Comparison of ENCODE assay signal across 15 cellular contexts in the genomic region with DNA sequence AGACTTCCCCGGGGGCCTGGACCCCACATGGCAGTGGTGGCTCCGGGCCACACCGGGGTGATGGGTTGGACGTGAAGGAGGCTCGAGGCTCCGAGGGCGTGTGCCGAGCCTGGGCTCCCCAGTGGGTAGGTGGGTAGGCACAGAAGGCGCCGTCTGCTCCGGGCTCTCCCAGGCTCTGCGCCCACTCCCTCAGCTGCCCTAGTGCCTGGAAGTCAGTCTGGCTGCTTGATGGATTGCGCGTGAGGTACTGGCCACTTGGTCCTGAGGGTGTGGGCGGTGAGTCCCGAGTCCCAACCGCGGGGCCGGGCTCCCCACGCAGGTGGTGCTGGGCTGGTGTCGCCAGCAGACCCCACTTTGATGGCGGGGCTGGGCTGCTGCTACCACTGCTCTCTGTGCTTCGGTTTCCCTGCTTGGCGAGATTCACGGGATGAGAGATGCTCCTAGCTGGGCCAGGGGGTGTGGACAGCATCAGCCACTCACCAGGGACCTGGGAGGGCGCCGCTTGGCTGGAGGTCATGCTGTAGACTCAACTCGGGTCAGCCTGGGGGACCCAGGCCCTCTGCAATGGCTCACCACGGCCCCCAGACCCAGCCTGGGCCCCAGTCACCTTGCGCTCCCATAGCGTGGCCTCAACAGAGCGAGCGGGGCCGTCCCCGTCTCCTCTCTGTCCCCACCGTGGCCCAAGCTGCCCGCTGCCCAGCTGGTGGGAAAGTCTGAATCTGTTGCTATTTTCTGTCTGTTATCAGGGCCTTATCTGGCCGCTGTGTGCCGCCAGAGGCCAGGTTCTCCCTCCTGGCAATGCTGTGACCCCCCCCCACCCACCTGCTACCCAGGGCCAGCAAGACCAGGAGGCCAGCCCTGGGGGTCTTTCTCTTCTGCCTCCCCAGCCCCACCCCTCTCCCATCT. TPM values are rescaled to one million over a fixed set of nuclear protein-coding genes. Genes with fewer than 3 reads are reported as not detected.
DNase-seq lines count a peak whose midpoint lies in the region; ATAC-seq and TF ChIP-seq lines count a peak whose summit lies in the region.
"Had no signal": no experiment of that assay in that cellular context is flagged by ENCODE, and none has a peak within 500 bp of the region (broad histone marks: within the 10 kb centered on the region; RNA-seq: fewer than 3 reads in every experiment).

No MANE protein-coding gene starts in this region.

- no TSS peak for BruUV-seq in Caco-2 (replicated peaks; lab: Mats Ljungman, UMichigan)

- H3K27ac Mint-ChIP-seq in Caco-2 (ENCODE audit: unreplicated experiment): peak overlapping the region; percentile 46
- H3K27ac Mint-ChIP-seq: activated naive CD4-positive, alpha-beta T cell treated with anti-CD3 and anti-CD28 coated beads, Interleukin-2, amount 10 ng/mL, durations not matched to agents 7 days and 5 days had no signal

- H3K36me3 ChIP-seq in Caco-2 (ENCODE audit: control insufficient read depth, insufficient read depth, low read length) (no peaks in the 10 kb centered on the region), HEK293 (ENCODE audit: control insufficient read depth in 2 of 2, insufficient read depth in 1 of 2, low read length in 2 of 2) (no peaks in the 10 kb centered on the region), neuronal stem cell (replicated peaks in 1 of 2; ENCODE audit: control insufficient read depth in 2 of 2, insufficient read depth in 2 of 2, low read length in 2 of 2) (no peaks in the 10 kb centered on the region)
- H3K36me3 ChIP-seq: sigmoid colon, thyroid gland had no signal

- H3K36me3 Mint-ChIP-seq in Caco-2 (ENCODE audit: insufficient read depth, unreplicated experiment): peaks cover 8% of the 10 kb centered on the region

- H3K4me1 ChIP-seq in Caco-2 (peaks cover 24% of the 10 kb centered on the region), HEK293 (ENCODE audit: control insufficient read depth, insufficient read depth, low read length) (no peaks in the 10 kb centered on the region), neuronal stem cell (ENCODE audit: control insufficient read depth in 2 of 2, insufficient read depth in 1 of 2, low read depth in 1 of 2, low read length in 2 of 2) (peaks cover 16 to 27% of the 10 kb centered on the region in 2 donors)
- H3K4me1 ChIP-seq: sigmoid colon, thyroid gland had no signal

- WGBS in neuronal stem cell (ENCODE audit: extremely low coverage in 2 of 2, insufficient read length in 2 of 2, insufficient replicate concordance in 1 of 2), 2 donors: no CpG with 5 or more reads among the region's 39 CpGs

- H3K9me3 Mint-ChIP-seq in Caco-2 (ENCODE audit: unreplicated experiment): no peaks in the 10 kb centered on the region
- H3K9me3 Mint-ChIP-seq: activated CD4-positive, alpha-beta T cell treated with anti-CD3 and anti-CD28 coated beads, Interleukin-2, amount 10 ng/mL, durations not matched to agents 7 days and 5 days; activated naive CD4-positive, alpha-beta T cell treated with anti-CD3 and anti-CD28 coated beads, Interleukin-2, amount 10 ng/mL, durations not matched to agents 7 days and 5 days; H9 had no signal

- peak overlapping the region; percentile 75 for H2BK5ac ChIP-seq in neuronal stem cell (ENCODE audit: low read length)

- peak overlapping the region; percentile 77 for H3K18ac ChIP-seq in neuronal stem cell (ENCODE audit: low read length)

- no peak overlapping the region for H3K4ac ChIP-seq in neuronal stem cell (ENCODE audit: low read length)

- intact Hi-C loops in Caco-2 (cut with micrococcal nuclease; ENCODE audit: unreplicated experiment): no loop called here
- intact Hi-C loops in Right ventricle myocardium superior (cut with DNase I): no loop called here

- CTCF ChIA-PET in Caco-2 (lab: Charles Lee): interaction anchor here (0.6 kb wide), 1 partner anchor 14 kb away, joined by 4 read pairs; no protein-coding TSS in a partner anchor
- CTCF ChIA-PET in HEK293 (lab: Yijun Ruan, JAX): no interaction called here

- H3K9me3 ChIP-seq in Caco-2 (no peaks in the 10 kb centered on the region), HEK293 (ENCODE audit: control insufficient read depth, insufficient read depth, low read depth, low read length) (no peaks in the 10 kb centered on the region), neuronal stem cell (replicated peaks in 1 of 2; ENCODE audit: control insufficient read depth in 2 of 2, insufficient read depth in 1 of 2, low read depth in 1 of 2, low read length in 2 of 2) (no peaks in the 10 kb centered on the region)
- H3K9me3 ChIP-seq: sigmoid colon, thyroid gland had no signal

- H3K27ac ChIP-seq in HEK293 (ENCODE audit: extremely low read depth, low read depth, low read length) (no peak overlapping the region), neuronal stem cell (replicated peaks; ENCODE audit: low read length) (no peak overlapping the region)
- H3K27ac ChIP-seq: sigmoid colon, thyroid gland had no signal

- H3K27me3 ChIP-seq in Caco-2 (replicated peaks; ENCODE audit: control insufficient read depth, insufficient read depth, low read length) (no peaks in the 10 kb centered on the region), neuronal stem cell (ENCODE audit: control insufficient read depth in 3 of 3, insufficient read depth in 3 of 3, low read depth in 1 of 3, low read length in 3 of 3) (no peaks in the 10 kb centered on the region)
- H3K27me3 ChIP-seq: thyroid gland had no signal

- no peak overlapping the region for H2AFZ ChIP-seq in neuronal stem cell (ENCODE audit: low read length)

- H3K79me1 ChIP-seq in neuronal stem cell (ENCODE audit: low read depth, low read length): peaks cover 8% of the 10 kb centered on the region

- TF ChIP-seq CTCF in Caco-2 (IDR thresholded peaks at IDR 0.05; ENCODE audit: insufficient read depth in 1 of 2, low read depth in 1 of 2, low read length in 1 of 2, severe bottlenecking in 1 of 2, unreplicated experiment in 1 of 2) (no peak), HEK293 (tag by site-specific recombination; IDR thresholded peaks at IDR 0.05) (no peak)

- peak overlapping the region; percentile 3 for H3K23ac ChIP-seq in neuronal stem cell (ENCODE audit: low read depth, low read length, poor library complexity)

- peak; percentile 55 for ATAC-seq in Right ventricle myocardium superior (ENCODE audit: poor library complexity)
- no peak for ATAC-seq in GM21825 (IDR thresholded peaks at IDR 0.05; ENCODE audit: unreplicated experiment)
- no peak for ATAC-seq in HG03196 (IDR thresholded peaks at IDR 0.05; ENCODE audit: unreplicated experiment)

- H3K9ac ChIP-seq in neuronal stem cell (ENCODE audit: low read depth, low read length, poor library complexity): peak overlapping the region; percentile 72

- peak overlapping the region; percentile 78 for H3K14ac ChIP-seq in neuronal stem cell (ENCODE audit: low read length)

- no peak overlapping the region for H4K8ac ChIP-seq in neuronal stem cell (ENCODE audit: low read depth, low read length)

- H3K4me3 Mint-ChIP-seq in Caco-2 (ENCODE audit: unreplicated experiment): no peak overlapping the region
- H3K4me3 Mint-ChIP-seq: H9 had no signal

- H3K4me1 Mint-ChIP-seq in Caco-2 (ENCODE audit: low read depth, unreplicated experiment): peaks cover 34% of the 10 kb centered on the region

- POLR2A ChIA-PET in Caco-2 (lab: Charles Lee): no interaction called here
- POLR2A ChIA-PET in HEK293 (lab: Yijun Ruan, JAX): no interaction called here

- H2BK120ac ChIP-seq in neuronal stem cell (ENCODE audit: low read depth, low read length): no peak overlapping the region

- peak overlapping the region; percentile 37 for H2BK15ac ChIP-seq in neuronal stem cell (ENCODE audit: low read length)

- no peak overlapping the region for H3K4me3 ChIP-seq in Caco-2 (ENCODE audit: low read depth, low read length)
- H3K4me3 ChIP-seq in HEK293 (ENCODE audit: low read depth, low read length): no peak overlapping the region
- no peak overlapping the region for H3K4me3 ChIP-seq in neuronal stem cell (ENCODE audit: low read length in 2 of 2)
- H3K4me3 ChIP-seq: sigmoid colon, thyroid gland had no signal

- H2BK12ac ChIP-seq in neuronal stem cell (ENCODE audit: low read length): peak overlapping the region; percentile 8

- DNase-seq in Caco-2 (no peak), Right ventricle myocardium superior (no peak), neuronal stem cell (ENCODE audit: low spot score) (no peak), NK-92 (lab: John Stamatoyannopoulos, UW; ENCODE audit: unreplicated experiment) (no peak), GM03348 (ENCODE audit: low spot score) (no peak)
- DNase-seq: H9; NCI-H1694 treated with DMSO at 0.1 percent for 48 hours; sigmoid colon; stimulated activated CD4-positive, alpha-beta T cell treated with anti-CD3 and anti-CD28 coated beads, Interleukin-2, amount 100 ng/mL, for 48 hours; thyroid gland had no signal

- no peaks in the 10 kb centered on the region for H3K27me3 Mint-ChIP-seq in Caco-2 (ENCODE audit: insufficient read depth, unreplicated experiment)
- H3K27me3 Mint-ChIP-seq: activated CD4-positive, alpha-beta T cell treated with anti-CD3 and anti-CD28 coated beads, Interleukin-2, amount 10 ng/mL, durations not matched to agents 7 days and 5 days had no signal

- no peak overlapping the region for H4K91ac ChIP-seq in neuronal stem cell (ENCODE audit: low read depth, low read length, poor library complexity)

- H2AK5ac ChIP-seq in neuronal stem cell (ENCODE audit: low read depth, low read length): peak overlapping the region; percentile 77

- no peak overlapping the region for H3K4me2 ChIP-seq in neuronal stem cell (ENCODE audit: insufficient read depth, low read length, poor library complexity, severe bottlenecking)

TF ChIP-seq in HEK293, 187 proteins besides CTCF, POLR2A, EP300 and RAD21 (continues in another document):
- no peak for TF ChIP-seq ZSCAN23 (tag by site-specific recombination; IDR thresholded peaks at IDR 0.05)
- TF ChIP-seq, protein P1, sequence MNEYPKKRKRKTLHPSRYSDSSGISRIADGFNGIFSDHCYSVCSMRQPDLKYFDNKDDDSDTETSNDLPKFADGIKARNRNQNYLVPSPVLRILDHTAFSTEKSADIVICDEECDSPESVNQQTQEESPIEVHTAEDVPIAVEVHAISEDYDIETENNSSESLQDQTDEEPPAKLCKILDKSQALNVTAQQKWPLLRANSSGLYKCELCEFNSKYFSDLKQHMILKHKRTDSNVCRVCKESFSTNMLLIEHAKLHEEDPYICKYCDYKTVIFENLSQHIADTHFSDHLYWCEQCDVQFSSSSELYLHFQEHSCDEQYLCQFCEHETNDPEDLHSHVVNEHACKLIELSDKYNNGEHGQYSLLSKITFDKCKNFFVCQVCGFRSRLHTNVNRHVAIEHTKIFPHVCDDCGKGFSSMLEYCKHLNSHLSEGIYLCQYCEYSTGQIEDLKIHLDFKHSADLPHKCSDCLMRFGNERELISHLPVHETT (tag by site-specific recombination; IDR thresholded peaks at IDR 0.05): no peak
- no peak for TF ChIP-seq ZNF274 (IDR thresholded peaks at IDR 0.05; ENCODE audit: low read length)
- no peak for TF ChIP-seq ZNF274 (tag by site-specific recombination; IDR thresholded peaks at IDR 0.05; ENCODE audit: borderline replicate concordance)

RNA-seq across cellular contexts. Expression of a gene that starts 26.1 kb away (rescaled TPM):
- total RNA-seq in Caco-2 (2022) (24.1 and 25.9 TPM in 2 replicates), Right ventricle myocardium superior (3.6 TPM)
- 3.8 TPM for polyA plus RNA-seq in neuronal stem cell (2013, experiment 1 of 2)
- polyA plus RNA-seq in neuronal stem cell (2013, experiment 2 of 2): 4.0 TPM
